ENCODE assay signal across 8 cellular contexts in genomic region chr6:57660945-57661344, GRCh38.
DNase-seq lines count a peak whose midpoint lies in the region; ATAC-seq lines count a peak whose summit lies in the region.

No MANE protein-coding gene starts in this region.

- DNase-seq in kidney tubule cell (ENCODE audit: low spot score): peak; percentile 20

- ATAC-seq in GM18520 (IDR thresholded peaks at IDR 0.05; ENCODE audit: unreplicated experiment) (peak; percentile 37), GM18907 (IDR thresholded peaks at IDR 0.05; ENCODE audit: unreplicated experiment) (peak; percentile 93), GM19467 (IDR thresholded peaks at IDR 0.05; ENCODE audit: unreplicated experiment) (peak; percentile 69), HG02840 (IDR thresholded peaks at IDR 0.05; ENCODE audit: low FRiP score, unreplicated experiment) (peak; percentile 60), HG03097 (IDR thresholded peaks at IDR 0.05; ENCODE audit: low FRiP score, unreplicated experiment) (peak; percentile 75), HG03196 (IDR thresholded peaks at IDR 0.05; ENCODE audit: unreplicated experiment) (peak; percentile 83), HG03460 (IDR thresholded peaks at IDR 0.05; ENCODE audit: unreplicated experiment) (peak; percentile 74)

Comparison
In these comparisons a context has a peak if more than half of its experiments do, and no peak if none do; other contexts are left out.
1. Peak in every context shown above with its lines: DNase-seq and ATAC-seq.
2. ATAC-seq: peak in every context shown above with its lines; median percentile 93 in GM18907; 83 in HG03196; 75 in HG03097; 74 in HG03460; 69 in GM19467; 60 in HG02840; 37 in GM18520.